ENCODE assay signal across 8 cellular contexts in the genomic region with DNA sequence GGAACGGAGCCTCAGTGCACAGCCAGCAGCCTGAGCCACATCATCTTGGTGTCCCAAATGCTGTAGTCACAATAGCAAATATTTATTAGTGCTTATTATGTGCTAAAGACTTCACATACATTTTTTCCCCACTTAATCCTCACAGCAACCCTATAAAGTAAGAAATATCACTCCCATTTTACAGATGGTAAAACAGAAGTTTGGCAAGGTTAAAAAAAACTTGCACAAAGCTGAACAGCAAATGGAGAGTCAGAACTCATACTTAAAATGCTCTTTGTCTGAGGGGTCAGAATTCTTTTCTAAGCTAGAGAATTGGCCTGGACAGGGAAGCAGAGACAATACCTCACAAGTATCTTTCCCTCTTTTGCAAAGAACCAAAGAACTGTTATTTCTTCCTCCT. TPM values are rescaled to one million over a fixed set of nuclear protein-coding genes. Genes with fewer than 3 reads are reported as not detected.
"Had no signal": no experiment of that assay in that cellular context is flagged by ENCODE, and none has a peak within 500 bp of the region (broad histone marks: within the 10 kb centered on the region; RNA-seq: fewer than 3 reads in every experiment).

No MANE protein-coding gene starts in this region.

- H3K9me3 ChIP-seq: HAP-1 had no signal

- H3K36me3 ChIP-seq: HAP-1 had no signal

- H3K27ac ChIP-seq: GM23248, HL-60 had no signal

- H3K4me3 ChIP-seq: GM23248, HAP-1 had no signal

- H3K9ac ChIP-seq: GM23248 had no signal

- ATAC-seq: HCT116 had no signal

- H2AFZ ChIP-seq: GM23248 had no signal

- DNase-seq: GM23248, GOT3, H7, IMR-90, KBM-7 had no signal

RNA-seq across cellular contexts. Expression of a gene that starts 30.9 kb away (rescaled TPM):
- polyA plus RNA-seq: IMR-90 had no signal
